Comparison of ENCODE assay signal across 8 cellular contexts in the genomic region with DNA sequence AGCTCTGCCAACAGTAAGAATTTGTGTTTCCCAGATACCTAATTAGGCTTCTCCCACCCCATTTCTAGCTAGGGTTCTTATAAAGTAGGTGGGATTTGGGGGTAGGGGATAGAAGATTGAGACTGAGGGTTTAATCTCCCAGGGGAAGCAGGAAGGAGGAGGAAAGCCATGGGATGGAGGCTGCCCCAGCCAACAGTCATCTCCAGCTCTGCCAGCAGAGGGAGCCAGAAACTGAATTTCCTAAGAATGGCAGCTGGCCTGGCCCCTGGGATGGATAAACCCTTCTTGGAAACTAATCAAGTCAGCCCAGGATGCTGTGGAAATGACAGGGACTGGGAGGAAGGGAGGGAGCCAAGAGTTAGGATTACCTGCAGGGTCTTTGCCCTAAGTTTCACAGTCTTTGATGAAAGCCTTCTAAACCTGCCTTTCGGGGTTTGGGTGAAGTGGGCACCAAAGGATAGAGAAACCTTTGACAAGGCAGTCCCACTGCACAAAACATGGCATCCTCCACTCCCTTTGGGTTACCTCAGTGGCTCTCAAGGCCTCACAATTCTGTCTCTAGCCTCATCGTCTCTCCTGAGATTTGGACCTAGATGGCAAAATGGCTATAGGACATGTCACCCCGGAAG. TPM values are rescaled to one million over a fixed set of nuclear protein-coding genes. Genes with fewer than 3 reads are reported as not detected.
DNase-seq lines count a peak whose midpoint lies in the region; ATAC-seq and TF ChIP-seq lines count a peak whose summit lies in the region.

No MANE protein-coding gene starts in this region.

- H3K4me3 Mint-ChIP-seq in neural crest cell, result no peak overlapping the region

- 84 to 94% methylated on average over 3 of the region's 3 CpGs for whole genome bisulfite sequencing in esophagus squamous epithelium, 2 donors

- H3K9me3 Mint-ChIP-seq in neural crest cell, result peaks cover 6% of the 10 kb centered on the region

- H3K36me3 ChIP-seq in H7 (replicated peaks; ENCODE audit: control insufficient read depth, insufficient read depth, low read length) (no peaks in the 10 kb centered on the region), esophagus squamous epithelium (no peaks in the 10 kb centered on the region)

- H3K27me3 Mint-ChIP-seq in neural crest cell (ENCODE audit: low read depth), result no peaks in the 10 kb centered on the region

- peaks cover 4% of the 10 kb centered on the region for H3K36me3 Mint-ChIP-seq in neural crest cell (ENCODE audit: low read depth)

- TF ChIP-seq POLR2A in esophagus squamous epithelium (IDR thresholded peaks at IDR 0.05), result no peak

- no peak overlapping the region for H3K27ac ChIP-seq in esophagus squamous epithelium

- intact Hi-C loops in esophagus squamous epithelium (cut with DNase I), result no loop called here

- TF ChIP-seq CTCF in esophagus squamous epithelium (IDR thresholded peaks at IDR 0.05) (peak; percentile 42 to 74 (median 69)), neural crest cell (conservative IDR thresholded peaks at IDR 0.05) (peak; percentile 73)

- H3K4me1 Mint-ChIP-seq in neural crest cell, result no peaks in the 10 kb centered on the region

- ATAC-seq in HG02759 (IDR thresholded peaks at IDR 0.05; ENCODE audit: unreplicated experiment) (no peak), GM21515 (IDR thresholded peaks at IDR 0.05; ENCODE audit: unreplicated experiment) (no peak)

- no peaks in the 10 kb centered on the region for H3K27me3 ChIP-seq in H7 (ENCODE audit: control insufficient read depth, insufficient read depth, low read length)
- peaks cover 0 to 3% (median 0%) of the 10 kb centered on the region in 4 donors for H3K27me3 ChIP-seq in esophagus squamous epithelium

- H3K4me3 ChIP-seq in H7 (ENCODE audit: insufficient read depth, low read depth, low read length) (no peak overlapping the region), esophagus squamous epithelium (no peak overlapping the region)

- no peaks in the 10 kb centered on the region for H3K4me1 ChIP-seq in esophagus squamous epithelium

- no peak overlapping the region for H3K27ac Mint-ChIP-seq in neural crest cell (ENCODE audit: unreplicated experiment)

- DNase-seq in D341Med (ENCODE audit: low spot score), result peak; percentile 82
- peak; percentile 76 for DNase-seq in H7
- peak; percentile 68 for DNase-seq in NCI-H460 (ENCODE audit: extremely low read depth, low read depth)
- peak; percentile 12 for DNase-seq in activated T-cell treated with anti-CD3 and anti-CD28 coated beads for 4 hours
- no peak for DNase-seq in esophagus squamous epithelium (lab: John Stamatoyannopoulos, UW)
- peak; percentile 60 for DNase-seq in neural crest cell (ENCODE audit: low read depth, low spot score)

- H3K9me3 ChIP-seq in esophagus squamous epithelium, result no peaks in the 10 kb centered on the region

RNA-seq across cellular contexts. Expression of a gene that starts 6.7 kb away (rescaled TPM):
- total RNA-seq in H7 (2014; rRNA removed; shearing (Covaris generic)), result 9.6 and 15.1 TPM in 2 replicates
- total RNA-seq in NCI-H460 (2014; rRNA removed; shearing (Covaris generic)), result 6.7 and 7.1 TPM in 2 replicates
- polyA plus RNA-seq in NCI-H460 (2014; cell fraction: nucleus; rRNA removed), result 7.1 and 8.5 TPM in 2 replicates
- total RNA-seq in esophagus squamous epithelium (1 to 10 TPM in 3 of 4 donors, under 1 TPM in 1; 0.76 to 6.4 (median 3.2) TPM), neural crest cell (13.3 and 14.2 TPM in 2 replicates)

RNA-seq across cellular contexts. Expression of a gene that starts 31.5 kb away (rescaled TPM):
- total RNA-seq in H7 (2014; rRNA removed; shearing (Covaris generic)), result 1,750 and 1,887 TPM in 2 replicates
- total RNA-seq in NCI-H460 (2014; rRNA removed; shearing (Covaris generic)), result 2,499 and 2,674 TPM in 2 replicates
- 1,089 and 1,129 TPM in 2 replicates for polyA plus RNA-seq in NCI-H460 (2014; cell fraction: nucleus; rRNA removed)
- 1,000 to 10,000 TPM in 2 of 4 donors, 100 to 1,000 TPM in 2; 558 to 1,189 (median 843) TPM for total RNA-seq in esophagus squamous epithelium
- 1,868 and 1,917 TPM in 2 replicates for total RNA-seq in neural crest cell
